8 cellular contexts compared by ENCODE assay signal in genomic region chr2:70552501-70553333, GRCh38. TPM values are rescaled to one million over a fixed set of nuclear protein-coding genes. Genes with fewer than 3 reads are reported as not detected.
DNase-seq lines count a peak whose midpoint lies in the region; ATAC-seq, FAIRE-seq and TF ChIP-seq lines count a peak whose summit lies in the region.

No MANE protein-coding gene starts in this region.

- H3K27me3 ChIP-seq in Caco-2 (replicated peaks; ENCODE audit: control insufficient read depth, insufficient read depth, low read length) = peaks cover 7% of the 10 kb centered on the region
- H3K27me3 ChIP-seq in HepG2 (ENCODE audit: control insufficient read depth in 1 of 2, insufficient read depth in 2 of 2, low read length in 2 of 2) = no peaks in the 10 kb centered on the region; a peak in 1 of 5 replicates
- H3K27me3 ChIP-seq in thoracic aorta (replicated peaks; ENCODE audit: insufficient read depth) = no peaks in the 10 kb centered on the region

- peaks cover 5% of the 10 kb centered on the region; the same call in 1 of the 2 replicates for H4K20me1 ChIP-seq in HepG2 (ENCODE audit: insufficient read depth, low read length)

- H3K27ac ChIP-seq in HepG2 (ENCODE audit: extremely low read length, insufficient read depth, low read length) = peak overlapping the region; percentile 76
- no peak overlapping the region for H3K27ac ChIP-seq in thoracic aorta

- POLR2A ChIA-PET in Caco-2 (lab: Charles Lee) (interaction anchor here (0.7 kb wide), 1 partner anchor 1468 kb away, joined by 3 read pairs; no protein-coding TSS in a partner anchor), HepG2 (lab: Yijun Ruan, JAX) (interaction anchor here (0.9 to 2.6 kb wide), 11 partner anchors 9 to 259 kb away, joined by 3 to 13 read pairs (median 5); partner anchors contain the start of gene SNRPG)

- peak overlapping the region; percentile 87 for H3K4me3 Mint-ChIP-seq in Caco-2 (ENCODE audit: unreplicated experiment)
- H3K4me3 Mint-ChIP-seq in activated naive CD8-positive, alpha-beta T cell treated with anti-CD3 and anti-CD28 coated beads for 36 hours = peak overlapping the region; percentile 78

- peaks cover 28% of the 10 kb centered on the region for H3K27me3 Mint-ChIP-seq in Caco-2 (ENCODE audit: insufficient read depth, unreplicated experiment)
- H3K27me3 Mint-ChIP-seq in activated naive CD8-positive, alpha-beta T cell treated with anti-CD3 and anti-CD28 coated beads for 36 hours = peaks cover 33% of the 10 kb centered on the region

- FAIRE-seq in HepG2 (lab: Jason Lieb, UNC) = no peak

- CTCF ChIA-PET in Caco-2 (lab: Charles Lee) = no interaction called here
- CTCF ChIA-PET in HepG2 (lab: Yijun Ruan, JAX; ENCODE audit: low intra/inter-chr PET ratio, low total read pairs) = interaction anchor here (3.9 kb wide), 1 partner anchor 64 kb away, joined by 29 read pairs; no protein-coding TSS in a partner anchor

- BruUV-seq in Caco-2 (replicated peaks; lab: Mats Ljungman, UMichigan) (no TSS peak), HepG2 (replicated peaks; lab: Mats Ljungman, UMichigan) (TSS peak; percentile 60)

- H3K4me1 ChIP-seq in Caco-2 (peaks cover 19% of the 10 kb centered on the region), HepG2 (ENCODE audit: insufficient read depth, low read length) (peaks cover 48% of the 10 kb centered on the region), thoracic aorta (ENCODE audit: control insufficient read depth in 1 of 2, low read depth in 2 of 2) (peaks cover 3 to 19% of the 10 kb centered on the region in 2 donors)

- no peak for TF ChIP-seq EP300 in HepG2 (IDR thresholded peaks at IDR 0.05; ENCODE audit: low read depth in 2 of 2, low read length in 2 of 2)
- no peak for TF ChIP-seq EP300 in HepG2 (CRISPR knock-in tag; IDR thresholded peaks at IDR 0.05; ENCODE audit: borderline replicate concordance)

- WGBS in HepG2 (ENCODE audit: low lambda C conversion rate) = under 1% methylated on average over 22 of the region's 45 CpGs

- peak overlapping the region; percentile 30 for H2AFZ ChIP-seq in HepG2 (ENCODE audit: low read length)

- no peak for TF ChIP-seq RAD21 in HepG2 (CRISPR knock-in tag; IDR thresholded peaks at IDR 0.05)

- in situ Hi-C loops in HepG2 (cut with HindIII; ENCODE audit: extremely low pct_ligation_motif_present, low pct_unique_long_range_greater_than_20kb) (no loop called here), GM13977 (cut with MboI; ENCODE audit: low pct_unique_long_range_greater_than_20kb, low sequenced_read_pairs, unreplicated experiment) (no loop called here)

- TF ChIP-seq POLR2A in NB4 (IDR thresholded peaks at IDR 0.05; ENCODE audit: extremely low read depth, insufficient read length) (no peak), HepG2 (IDR thresholded peaks at IDR 0.05; ENCODE audit: insufficient read depth in 1 of 2, low read depth in 2 of 2, low read length in 2 of 2) (no peak)

- intact Hi-C loops in Caco-2 (cut with micrococcal nuclease; ENCODE audit: unreplicated experiment) (loop anchor here (1.0 to 10.0 kb wide), 4 partner anchors 65 to 250 kb away; partner anchors contain the start of gene FAM136A), HepG2 (cut with micrococcal nuclease; ENCODE audit: unreplicated experiment) (loop anchor here (2.0 to 5.0 kb wide), 2 partner anchors 65 to 640 kb away; no protein-coding TSS in a partner anchor)

- no peaks in the 10 kb centered on the region for H3K9me3 Mint-ChIP-seq in Caco-2 (ENCODE audit: unreplicated experiment)
- H3K9me3 Mint-ChIP-seq in activated naive CD8-positive, alpha-beta T cell treated with anti-CD3 and anti-CD28 coated beads for 36 hours = no peaks in the 10 kb centered on the region

- DNase-seq in Caco-2 (no peak), NB4 (ENCODE audit: low read depth) (peak; percentile 76), HepG2 (ENCODE audit: low spot score) (no peak), thoracic aorta (ENCODE audit: low spot score) (no peak), NCI-H2196 treated with DMSO at 0.1 percent for 48 hours (lab: John Stamatoyannopoulos, UW; ENCODE audit: unreplicated experiment) (no peak), GM13977 (ENCODE audit: low spot score) (no peak)
- no peak for DNase-seq in activated naive CD8-positive, alpha-beta T cell treated with anti-CD3 and anti-CD28 coated beads for 36 hours

- peaks cover 10% of the 10 kb centered on the region for H3K4me1 Mint-ChIP-seq in Caco-2 (ENCODE audit: low read depth, unreplicated experiment)
- H3K4me1 Mint-ChIP-seq in activated naive CD8-positive, alpha-beta T cell treated with anti-CD3 and anti-CD28 coated beads for 36 hours = peaks cover 25% of the 10 kb centered on the region

- H3K4me2 ChIP-seq in HepG2 (ENCODE audit: low read depth, low read length) = peak overlapping the region; percentile 87

- H3K4me3 ChIP-seq in Caco-2 (ENCODE audit: low read depth, low read length) (peak overlapping the region; percentile 44), NB4 (ENCODE audit: low read depth, low read length) (peak overlapping the region; percentile 69), HepG2 (replicated peaks in 1 of 3; ENCODE audit: insufficient read depth in 1 of 3, low read depth in 2 of 3, low read length in 3 of 3) (peak overlapping the region; percentile 70 to 91 (median 75)), thoracic aorta (peak overlapping the region; percentile 86)

- no peak for ATAC-seq in HepG2
- ATAC-seq in thoracic aorta (ENCODE audit: insufficient number of reproducible peaks, low FRiP score, low read depth) = no peak
- no peak for ATAC-seq in GM18868 (IDR thresholded peaks at IDR 0.05; ENCODE audit: unreplicated experiment)

- H3K36me3 Mint-ChIP-seq in Caco-2 (ENCODE audit: insufficient read depth, unreplicated experiment) = peaks cover 6% of the 10 kb centered on the region
- H3K36me3 Mint-ChIP-seq in activated naive CD8-positive, alpha-beta T cell treated with anti-CD3 and anti-CD28 coated beads for 36 hours = no peaks in the 10 kb centered on the region

- TF ChIP-seq CTCF in Caco-2 (IDR thresholded peaks at IDR 0.05; ENCODE audit: insufficient read depth in 1 of 2, low read depth in 1 of 2, low read length in 1 of 2, severe bottlenecking in 1 of 2, unreplicated experiment in 1 of 2) (no peak), NB4 (IDR thresholded peaks at IDR 0.05; ENCODE audit: low read depth, low read length) (no peak), HepG2 (CRISPR knock-in tag; IDR thresholded peaks at IDR 0.05) (no peak), thoracic aorta (IDR thresholded peaks at IDR 0.05) (no peak), GM13977 (IDR thresholded peaks at IDR 0.05; ENCODE audit: extremely low read depth, insufficient read depth, missing control alignments) (no peak)

- no peak overlapping the region for H3K27ac Mint-ChIP-seq in Caco-2 (ENCODE audit: unreplicated experiment)
- no peak overlapping the region for H3K27ac Mint-ChIP-seq in activated naive CD8-positive, alpha-beta T cell treated with anti-CD3 and anti-CD28 coated beads for 36 hours

- H3K9ac ChIP-seq in HepG2 (ENCODE audit: insufficient read depth, low read depth, low read length) = peak overlapping the region; percentile 81

- H3K79me2 ChIP-seq in HepG2 (ENCODE audit: insufficient read depth, low read length) = peaks cover 41% of the 10 kb centered on the region

- no peaks in the 10 kb centered on the region for H3K9me3 ChIP-seq in Caco-2
- H3K9me3 ChIP-seq in HepG2 (ENCODE audit: low read length) = no peaks in the 10 kb centered on the region
- H3K9me3 ChIP-seq in thoracic aorta = no peaks in the 10 kb centered on the region

- H3K36me3 ChIP-seq in Caco-2 (ENCODE audit: control insufficient read depth, insufficient read depth, low read length) = no peaks in the 10 kb centered on the region
- H3K36me3 ChIP-seq in HepG2 (replicated peaks in 1 of 2; ENCODE audit: control insufficient read depth in 1 of 2, insufficient read depth in 2 of 2, low read length in 2 of 2) = no peaks in the 10 kb centered on the region
- H3K36me3 ChIP-seq in thoracic aorta = no peaks in the 10 kb centered on the region

TF ChIP-seq in HepG2, 621 proteins besides CTCF, POLR2A, EP300 and RAD21 (continues in another document):
- TF ChIP-seq ASH2L (IDR thresholded peaks at IDR 0.05; ENCODE audit: insufficient read length, low read depth, low read length) = peak; percentile 22
- 0 out of 2 replicates have a peak, but pooled peaks have one; percentile 39 for TF ChIP-seq ZNF44 (CRISPR knock-in tag; IDR thresholded peaks at IDR 0.05)
- TF ChIP-seq ZNF788 (CRISPR knock-in tag; IDR thresholded peaks at IDR 0.05; ENCODE audit: borderline replicate concordance) = peak; percentile 47; the same call in 1 of the 2 replicates

RNA-seq across cellular contexts. Expression of gene TGFA, which starts 0.9 kb away (rescaled TPM):
- 0.32 and 0.70 TPM in 2 replicates for total RNA-seq in Caco-2 (2022)
- total RNA-seq in activated naive CD8-positive, alpha-beta T cell treated with anti-CD3 and anti-CD28 coated beads for 36 hours = under 1 TPM; 0.06 to 0.25 TPM
- total RNA-seq in HepG2 (2016; rRNA removed; fragmentation: Illumina TruSeq; extraction: Trizol) = 12.5 and 15.3 TPM in 2 replicates
- 1.3 and 1.5 TPM in 2 replicates for total RNA-seq in HepG2 (2016; cell fraction: cytosol; rRNA removed; fragmentation: Illumina TruSeq; extraction: Trizol; ENCODE audit: low read depth)
- total RNA-seq in HepG2 (2016; cell fraction: insoluble cytoplasmic fraction; rRNA removed; fragmentation: Illumina TruSeq; extraction: Trizol) = 11.9 and 15.9 TPM in 2 replicates
- total RNA-seq in HepG2 (2016; cell fraction: membrane; rRNA removed; fragmentation: Illumina TruSeq; extraction: Trizol) = 7.3 and 8.5 TPM in 2 replicates
- total RNA-seq in HepG2 (2016; cell fraction: nucleus; rRNA removed; fragmentation: Illumina TruSeq; extraction: Trizol) = 17.0 and 19.4 TPM in 2 replicates
- polyA plus RNA-seq in HepG2 (2011; rRNA removed) = 6.7 and 7.8 TPM in 2 replicates
- 7.9 and 10.8 TPM in 2 replicates for polyA plus RNA-seq in HepG2 (2011; cell fraction: cytosol; rRNA removed)
- 9.1 and 10.7 TPM in 2 replicates for polyA plus RNA-seq in HepG2 (2011; cell fraction: nucleus; rRNA removed)
- polyA plus RNA-seq in HepG2 (2012) = 12.3 and 20.7 TPM in 2 replicates
- 1.3 and 1.4 TPM in 2 replicates for polyA plus RNA-seq in HepG2 (2016; cell fraction: cytosol; fragmentation: Illumina TruSeq; extraction: Trizol; ENCODE audit: low read depth)
- polyA plus RNA-seq in HepG2 (2016; cell fraction: insoluble cytoplasmic fraction; fragmentation: Illumina TruSeq; extraction: Trizol; ENCODE audit: low read depth) = 9.8 and 11.3 TPM in 2 replicates
- 4.6 and 4.7 TPM in 2 replicates for polyA plus RNA-seq in HepG2 (2016; cell fraction: membrane; fragmentation: Illumina TruSeq; extraction: Trizol; ENCODE audit: low read depth)
- 19.9 and 20.7 TPM in 2 replicates for polyA plus RNA-seq in HepG2 (2016; cell fraction: nucleus; fragmentation: Illumina TruSeq; extraction: Trizol; ENCODE audit: insufficient read depth, low read depth)
- 9.7 and 45.0 TPM in 2 replicates for polyA minus RNA-seq in HepG2 (2011; rRNA and poly(A)+ RNA removed; ENCODE audit: low replicate concordance)
- 14.3 and 16.0 TPM in 2 replicates for polyA minus RNA-seq in HepG2 (2011; cell fraction: cytosol; rRNA and poly(A)+ RNA removed)
- 11.7 and 14.8 TPM in 2 replicates for polyA minus RNA-seq in HepG2 (2011; cell fraction: nucleus; rRNA and poly(A)+ RNA removed)
- 1 to 10 TPM; 1.1 to 1.9 TPM for total RNA-seq in thoracic aorta
